ENCODE assay signal across 16 cellular contexts in the genomic region with DNA sequence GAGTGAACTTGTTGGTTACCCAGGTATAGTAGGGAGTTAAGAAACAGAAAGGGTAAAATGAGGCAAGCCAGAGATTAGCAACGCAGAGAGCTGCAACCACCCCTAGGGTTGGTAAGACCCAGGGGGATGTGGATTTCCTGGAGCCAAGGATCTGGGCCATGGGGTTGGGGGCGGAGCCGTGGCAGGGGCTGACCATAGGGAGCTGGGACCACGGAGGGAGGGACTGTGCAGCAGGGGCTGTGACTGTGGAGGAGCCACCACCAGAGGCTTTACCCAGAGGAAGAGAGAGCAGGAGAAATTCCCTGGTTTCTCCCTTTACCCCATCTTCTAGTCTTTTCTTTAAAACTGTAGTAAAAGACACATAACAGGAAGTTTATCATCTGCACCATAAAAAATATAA. TPM values are rescaled to one million over a fixed set of nuclear protein-coding genes. Genes with fewer than 3 reads are reported as not detected.
DNase-seq lines count a peak whose midpoint lies in the region; ATAC-seq and TF ChIP-seq lines count a peak whose summit lies in the region.
"Had no signal": no experiment of that assay in that cellular context is flagged by ENCODE, and none has a peak within 500 bp of the region (broad histone marks: within the 10 kb centered on the region; RNA-seq: fewer than 3 reads in every experiment).

No MANE protein-coding gene starts in this region.

- H4K20me1 ChIP-seq in GM23338 (replicated peaks; ENCODE audit: insufficient read depth), result no peaks in the 10 kb centered on the region

- no peaks in the 10 kb centered on the region for H3K9me2 ChIP-seq in GM23338 (ENCODE audit: insufficient read depth)

- ATAC-seq in GM23338 (peak; percentile 92), HG03108 (IDR thresholded peaks at IDR 0.05; ENCODE audit: unreplicated experiment) (no peak)

- no peaks in the 10 kb centered on the region for H3K36me3 ChIP-seq in GM23338 (ENCODE audit: insufficient read depth)
- H3K36me3 ChIP-seq: BE2C had no signal

- no peaks in the 10 kb centered on the region for H3K36me3 Mint-ChIP-seq in GM23338 (ENCODE audit: low read depth)
- H3K36me3 Mint-ChIP-seq: CD4-positive, alpha-beta memory T cell; T-cell had no signal

- peaks cover 2% of the 10 kb centered on the region; the same call in 1 of the 3 replicates for H3K4me1 Mint-ChIP-seq in GM23338
- H3K4me1 Mint-ChIP-seq: CD4-positive, alpha-beta memory T cell; T-cell had no signal

- 0 out of 3 replicates have a peak, but pooled peaks cover 3% of the 10 kb centered on the region for H3K9me3 Mint-ChIP-seq in GM23338
- H3K9me3 Mint-ChIP-seq: T-cell had no signal

- DNase-seq in NCI-H2107 treated with DMSO at 0.1 percent for 48 hours (lab: John Stamatoyannopoulos, UW; ENCODE audit: unreplicated experiment) (peak; percentile 50), NCI-H2107 (lab: John Stamatoyannopoulos, UW) (no peak), GM23338 (ENCODE audit: low spot score) (peak; percentile 57), NCI-H510A (lab: John Stamatoyannopoulos, UW) (peak; percentile 44), iPS-NIHi11 (ENCODE audit: low spot score) (peak; percentile 68), DMS 273 treated with DMSO at 0.1 percent for 48 hours (lab: John Stamatoyannopoulos, UW) (no peak)
- DNase-seq: BE2C; CD4-positive, alpha-beta memory T cell; GF-D8; KBM-7; NCI-H1930; NCI-H2227 treated with DMSO at 0.1 percent for 48 hours; NCI-H526 treated with DMSO at 0.1 percent for 48 hours; T-cell had no signal

- no peak overlapping the region for H3K27ac Mint-ChIP-seq in GM23338
- H3K27ac Mint-ChIP-seq: CD4-positive, alpha-beta memory T cell; T-cell had no signal

- H3K4me3 Mint-ChIP-seq in GM23338, result no peak overlapping the region
- H3K4me3 Mint-ChIP-seq: CD4-positive, alpha-beta memory T cell; T-cell had no signal

- H3F3A ChIP-seq in GM23338 (replicated peaks; ENCODE audit: low read depth), result no peaks in the 10 kb centered on the region

- no peak overlapping the region for H3K4me3 ChIP-seq in GM23338
- H3K4me3 ChIP-seq: SK-N-MC had no signal

- no peaks in the 10 kb centered on the region for H3K4me1 ChIP-seq in GM23338 (ENCODE audit: insufficient read depth)
- H3K4me1 ChIP-seq: BE2C had no signal

- H3K4me2 ChIP-seq in GM23338, result no peak overlapping the region

- H3K79me2 ChIP-seq in GM23338 (replicated peaks; ENCODE audit: insufficient read depth), result no peaks in the 10 kb centered on the region

- peaks cover 8% of the 10 kb centered on the region for H3K27me3 Mint-ChIP-seq in GM23338 (ENCODE audit: insufficient read depth, low read depth, poor library complexity)
- H3K27me3 Mint-ChIP-seq: T-cell had no signal

- peak overlapping the region; percentile 80 for H2AFZ ChIP-seq in GM23338

- H3K27me3 ChIP-seq in GM23338 (ENCODE audit: insufficient read depth), result no peaks in the 10 kb centered on the region
- H3K27me3 ChIP-seq: BE2C had no signal

- no peak for TF ChIP-seq CTCF in GM23338 (conservative IDR thresholded peaks at IDR 0.05; ENCODE audit: low read depth in 2 of 2)

- H3K27ac ChIP-seq in GM23338 (ENCODE audit: low read depth), result no peak overlapping the region
- H3K27ac ChIP-seq: SK-N-MC had no signal

TF ChIP-seq in GM23338, 12 proteins besides CTCF, POLR2A, EP300 and RAD21 (continues in another document):
- TF ChIP-seq STAT1 (IDR thresholded peaks at IDR 0.05; ENCODE audit: unreplicated experiment), result no peak
- TF ChIP-seq EZH2phosphoT487 (IDR thresholded peaks at IDR 0.05; ENCODE audit: unreplicated experiment), result no peak
- no peak for TF ChIP-seq CREB1 (CRISPR knock-in tag; IDR thresholded peaks at IDR 0.05; ENCODE audit: low read depth)
- no peak for TF ChIP-seq NANOG (IDR thresholded peaks at IDR 0.05; ENCODE audit: borderline replicate concordance)
- no peak for TF ChIP-seq EZH2 (IDR thresholded peaks at IDR 0.05; ENCODE audit: low read depth, unreplicated experiment)
- no peak for TF ChIP-seq REST (IDR thresholded peaks at IDR 0.05; ENCODE audit: unreplicated experiment)
- TF ChIP-seq ETS1 (IDR thresholded peaks at IDR 0.05), result no peak
- no peak for TF ChIP-seq POLR2AphosphoS5 (IDR thresholded peaks at IDR 0.05; ENCODE audit: low read depth)
- no peak for TF ChIP-seq ZNF114 (CRISPR knock-in tag; IDR thresholded peaks at IDR 0.05)
- no peak for TF ChIP-seq ZNF331 (CRISPR knock-in tag; IDR thresholded peaks at IDR 0.05; ENCODE audit: low read depth)
- no peak for TF ChIP-seq JUNB (IDR thresholded peaks at IDR 0.05; ENCODE audit: unreplicated experiment)

RNA-seq across cellular contexts. Expression of gene BAIAP2L1, which starts 58.6 kb away (rescaled TPM):
- 37.2 and 38.3 TPM in 2 replicates for total RNA-seq in GM23338 (2014; rRNA removed; shearing (Covaris generic))
- 23.8 and 24.1 TPM in 2 replicates for polyA plus RNA-seq in GM23338 (2016; fragmentation: Nextera tagmentation; extraction: Ambion mirVana)

Comparison
In these comparisons a context has a peak if more than half of its experiments do, and no peak if none do; other contexts are left out.
1. DNase-seq: peak in NCI-H2107 treated with DMSO at 0.1 percent for 48 hours (single experiment), GM23338 (single experiment), NCI-H510A (single experiment) and iPS-NIHi11 (single experiment); none in NCI-H2107 (single experiment) and DMS 273 treated with DMSO at 0.1 percent for 48 hours (single experiment).